ENCODE assay signal across 14 cellular contexts in the genomic region with DNA sequence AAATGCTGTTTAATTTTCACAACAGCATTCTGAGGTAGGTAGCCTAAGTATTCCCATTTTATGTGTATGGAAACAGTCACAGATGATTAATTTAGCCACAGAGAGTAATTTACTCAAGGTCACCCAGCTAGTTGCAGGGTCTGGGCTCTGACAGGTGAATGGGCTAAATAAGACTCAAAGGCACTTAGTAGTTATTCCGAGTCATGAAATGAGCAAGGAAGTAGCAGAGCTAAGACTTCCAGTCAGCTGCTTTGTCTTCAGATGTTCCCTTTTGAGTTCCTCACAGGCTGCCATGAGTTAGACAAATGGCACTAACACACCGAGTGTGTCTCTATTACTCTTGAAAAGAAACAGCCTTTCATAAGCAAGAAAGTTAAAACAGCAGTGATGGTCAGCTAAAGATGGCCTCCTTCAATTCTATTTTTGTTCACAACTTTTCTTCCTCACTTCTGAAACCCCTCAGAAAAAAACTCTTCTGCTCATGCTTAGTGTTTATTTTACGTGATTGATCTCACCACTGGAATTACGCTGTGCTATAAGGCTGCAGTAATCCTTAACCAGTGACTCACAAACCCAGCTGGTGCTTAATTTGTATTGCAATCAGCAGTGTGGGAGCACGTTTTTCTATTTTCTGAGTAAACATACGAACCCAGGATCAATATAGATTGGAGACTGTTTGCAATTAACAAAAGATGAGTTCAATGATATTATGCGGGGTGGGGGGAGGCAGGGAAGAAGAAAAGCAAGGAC.
DNase-seq lines count a peak whose midpoint lies in the region; ATAC-seq, FAIRE-seq and TF ChIP-seq lines count a peak whose summit lies in the region.
"Had no signal": no experiment of that assay in that cellular context is flagged by ENCODE, and none has a peak within 500 bp of the region (broad histone marks: within the 10 kb centered on the region; RNA-seq: fewer than 3 reads in every experiment).

No MANE protein-coding gene starts in this region.

- FAIRE-seq in endothelial cell of umbilical vein (lab: Jason Lieb, UNC): no peak

- H3K9ac ChIP-seq in endothelial cell of umbilical vein (replicated peaks; ENCODE audit: extremely low read depth, insufficient read depth, low read length): no peak overlapping the region

- CTCF ChIA-PET in endothelial cell of umbilical vein (lab: Charles Lee): no interaction called here

- TF ChIP-seq POLR2A in endothelial cell of umbilical vein (IDR thresholded peaks at IDR 0.05; ENCODE audit: low read depth, low read length): no peak

- no TSS peak for BruUV-seq in endothelial cell of umbilical vein (replicated peaks; lab: Mats Ljungman, UMichigan)

- H3K9me3 ChIP-seq in endothelial cell of umbilical vein (replicated peaks; ENCODE audit: control insufficient read depth, insufficient read depth, low read length) (no peaks in the 10 kb centered on the region), osteoblast (ENCODE audit: low read depth, low read length) (no peaks in the 10 kb centered on the region)

- TF ChIP-seq CTCF in endothelial cell of umbilical vein (IDR thresholded peaks at IDR 0.05; ENCODE audit: extremely low read depth in 1 of 2, insufficient read depth in 1 of 2, low read depth in 1 of 2, low read length in 2 of 2) (no peak), osteoblast (IDR thresholded peaks at IDR 0.05; ENCODE audit: extremely low read depth, low read depth, low read length) (no peak)

- no peaks in the 10 kb centered on the region for H4K20me1 ChIP-seq in endothelial cell of umbilical vein (replicated peaks; ENCODE audit: control insufficient read depth, extremely low read depth, insufficient read depth, low read length)
- H4K20me1 ChIP-seq in osteoblast (ENCODE audit: insufficient read depth, low read length): no peaks in the 10 kb centered on the region

- H3K4me3 ChIP-seq in endothelial cell of umbilical vein (replicated peaks in 1 of 3; ENCODE audit: insufficient read depth in 1 of 3, low read depth in 1 of 3, low read length in 3 of 3) (no peak overlapping the region), osteoblast (ENCODE audit: insufficient read depth, low read length) (peak overlapping the region; percentile 21)

- H3K4me2 ChIP-seq in endothelial cell of umbilical vein (ENCODE audit: insufficient read depth, low read length): no peak overlapping the region
- peak overlapping the region; percentile 63 for H3K4me2 ChIP-seq in osteoblast (ENCODE audit: insufficient read depth, low read length)

- H2AFZ ChIP-seq in endothelial cell of umbilical vein (ENCODE audit: low read depth, low read length) (no peak overlapping the region), osteoblast (ENCODE audit: low read length) (peak overlapping the region; percentile 47)

- H3K27me3 ChIP-seq in endothelial cell of umbilical vein (ENCODE audit: control insufficient read depth in 2 of 2, insufficient read depth in 2 of 2, low read length in 2 of 2) (no peaks in the 10 kb centered on the region), osteoblast (ENCODE audit: insufficient read depth, low read length) (no peaks in the 10 kb centered on the region)

- intact Hi-C loops in endothelial cell of umbilical vein (cut with micrococcal nuclease): no loop called here

- H3K9me1 ChIP-seq in endothelial cell of umbilical vein (replicated peaks; ENCODE audit: control insufficient read depth, extremely low read depth, insufficient read depth, low read length): no peaks in the 10 kb centered on the region

- ATAC-seq in GM18519 (IDR thresholded peaks at IDR 0.05; ENCODE audit: low FRiP score, unreplicated experiment) (no peak), GM19463 (IDR thresholded peaks at IDR 0.05; ENCODE audit: unreplicated experiment) (no peak)
- ATAC-seq: stimulated activated memory B cell treated with anti-CD40 and anti-IgM and Interleukin-4, amounts not matched to agents 10 μg/mL and 1 μg/mL and 100 μg/mL, for 72 hours had no signal

- peak; percentile 65 for DNase-seq in Daoy (ENCODE audit: low read depth)
- DNase-seq in NCI-H774 (lab: John Stamatoyannopoulos, UW): peak; percentile 67
- no peak for DNase-seq in endothelial cell of umbilical vein (ENCODE audit: low read depth, low spot score)
- peak; percentile 45 for DNase-seq in osteoblast (ENCODE audit: insufficient read length, low spot score, missing footprints)
- DNase-seq in NCI-H2227 treated with DMSO at 0.1 percent for 48 hours (lab: John Stamatoyannopoulos, UW): no peak
- DNase-seq in inferior parietal cortex (ENCODE audit: extremely low spot score): no peak
- DNase-seq: activated naive CD4-positive, alpha-beta T cell treated with anti-CD3 and anti-CD28 coated beads for 36 hours; NCI-H1436; OCI-M1; stimulated activated CD4-positive, alpha-beta T cell treated with anti-CD3 and anti-CD28 coated beads, Interleukin-12 subunit alpha, Interleukin-12 subunit beta, amount 100 ng/mL, for 4 hours had no signal

- H3K27ac ChIP-seq in endothelial cell of umbilical vein (ENCODE audit: insufficient read depth, low read depth, low read length) (no peak overlapping the region), osteoblast (ENCODE audit: low read depth, low read length) (peak overlapping the region; percentile 79)
- H3K27ac ChIP-seq: epithelial cell of prostate had no signal

- dilution Hi-C loops in endothelial cell of umbilical vein (cut with MboI; ENCODE audit: extremely low pct_ligation_motif_present, low sequenced_read_pairs): no loop called here

- H3K79me2 ChIP-seq in endothelial cell of umbilical vein (ENCODE audit: control insufficient read depth, insufficient read depth, low read length) (no peaks in the 10 kb centered on the region), osteoblast (ENCODE audit: insufficient read depth, low read length) (no peaks in the 10 kb centered on the region)

- H3K36me3 ChIP-seq in endothelial cell of umbilical vein (ENCODE audit: control insufficient read depth in 2 of 2, extremely low read depth in 1 of 2, insufficient read depth in 2 of 2, low read length in 2 of 2) (no peaks in the 10 kb centered on the region), osteoblast (ENCODE audit: insufficient read depth, low read length) (no peaks in the 10 kb centered on the region)

- peaks cover 8% of the 10 kb centered on the region for H3K4me1 ChIP-seq in endothelial cell of umbilical vein (ENCODE audit: control insufficient read depth, extremely low read depth, insufficient read depth, low read length)
- peaks cover 27% of the 10 kb centered on the region for H3K4me1 ChIP-seq in osteoblast (ENCODE audit: insufficient read depth, low read length)

- POLR2A ChIA-PET in endothelial cell of umbilical vein (lab: Charles Lee): no interaction called here

TF ChIP-seq in endothelial cell of umbilical vein, 7 proteins besides CTCF, POLR2A, EP300 and RAD21:
- no peak for TF ChIP-seq JUN (IDR thresholded peaks at IDR 0.05; ENCODE audit: borderline replicate concordance, insufficient read depth, insufficient read length, low read depth)
- peak; percentile 18 for TF ChIP-seq FOS (IDR thresholded peaks at IDR 0.05; ENCODE audit: borderline replicate concordance, insufficient read depth, low read length)

Comparison
In these comparisons a context has a peak if more than half of its experiments do, and no peak if none do; other contexts are left out.
1. DNase-seq: peak in Daoy (single experiment), NCI-H774 (single experiment) and osteoblast (single experiment); none in endothelial cell of umbilical vein (single experiment), NCI-H2227 treated with DMSO at 0.1 percent for 48 hours (single experiment) and inferior parietal cortex (single experiment).